Comparison of ENCODE assay signal across 27 cellular contexts in the genomic region with DNA sequence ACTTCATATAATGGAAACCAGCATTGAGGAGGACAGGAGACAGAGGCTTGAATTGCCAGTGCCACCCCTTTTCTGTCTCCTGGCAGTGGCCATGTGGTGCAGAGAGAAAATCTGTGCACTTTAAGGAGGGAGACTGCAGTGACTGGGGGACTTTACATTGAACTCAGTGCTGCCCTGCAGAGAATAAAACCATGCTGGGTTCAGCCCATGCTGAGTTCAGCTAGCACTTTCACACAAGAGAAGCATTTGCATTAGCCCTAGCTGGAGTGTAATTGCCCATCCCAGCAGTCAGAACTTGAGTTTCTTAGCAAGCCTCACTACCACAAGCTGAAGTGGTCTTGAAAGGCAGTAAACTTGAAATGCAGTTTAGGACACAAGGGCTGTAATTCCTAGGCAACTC.
"Had no signal": no experiment of that assay in that cellular context is flagged by ENCODE, and none has a peak within 500 bp of the region (broad histone marks: within the 10 kb centered on the region; RNA-seq: fewer than 3 reads in every experiment).

No MANE protein-coding gene starts in this region.

- ATAC-seq: esophagus mucosa; left lung; mucosa of descending colon; pancreas; stimulated activated effector memory CD8-positive, alpha-beta T cell treated with anti-CD3 and anti-CD28 coated beads, Interleukin-12 subunit alpha, Interleukin-12 subunit beta, amount 100 ng/mL, for 72 hours had no signal

- H3K9me3 ChIP-seq: left lung, mucosa of descending colon, pancreas, prostate gland, sigmoid colon, uterus had no signal

- H3K36me3 Mint-ChIP-seq: activated naive CD8-positive, alpha-beta T cell treated with anti-CD3 and anti-CD28 coated beads for 36 hours; stimulated activated effector memory CD8-positive, alpha-beta T cell treated with anti-CD3 and anti-CD28 coated beads, Interleukin-12 subunit alpha, Interleukin-12 subunit beta, amount 100 ng/mL, for 72 hours; type B pancreatic cell had no signal

- H3K4me3 Mint-ChIP-seq: activated CD4-positive, alpha-beta memory T cell treated with anti-CD3 and anti-CD28 coated beads, Interleukin-2, amount 10 ng/mL, durations not matched to agents 7 days and 5 days; activated CD4-positive, alpha-beta T cell treated with anti-CD3 and anti-CD28 coated beads, Interleukin-2, amount 10 ng/mL, durations not matched to agents 7 days and 5 days; activated naive CD8-positive, alpha-beta T cell treated with anti-CD3 and anti-CD28 coated beads for 36 hours; nephron; stimulated activated effector memory CD8-positive, alpha-beta T cell treated with anti-CD3 and anti-CD28 coated beads, Interleukin-12 subunit alpha, Interleukin-12 subunit beta, amount 100 ng/mL, for 72 hours; stimulated activated naive CD8-positive, alpha-beta T cell treated with anti-CD3 and anti-CD28 coated beads, Interleukin-15, Interleukin-2, amounts not matched to agents 100 ng/mL and 50 ng/mL, for 24 hours; type B pancreatic cell had no signal

- H3K36me3 ChIP-seq: brain microvascular endothelial cell, left lung, pancreas, prostate gland, sigmoid colon, uterus had no signal

- H3K4me1 ChIP-seq: left lung, pancreas, prostate gland, sigmoid colon, uterus had no signal

- H3K4me3 ChIP-seq: coronary artery, dorsolateral prefrontal cortex, left lung, lung, mucosa of descending colon, pancreas, prostate gland, sigmoid colon, uterus had no signal

- DNase-seq: activated CD4-positive, alpha-beta memory T cell treated with anti-CD3 and anti-CD28 coated beads, Interleukin-2, amount 10 ng/mL, durations not matched to agents 7 days and 5 days; activated CD4-positive, alpha-beta T cell treated with anti-CD3 and anti-CD28 coated beads for 1 hour; activated CD4-positive, alpha-beta T cell treated with anti-CD3 and anti-CD28 coated beads, Interleukin-2, amount 10 ng/mL, durations not matched to agents 7 days and 5 days; activated effector memory CD4-positive, alpha-beta T cell treated with Interleukin-2 at 50 U/mL for 16 hours; activated naive CD4-positive, alpha-beta T cell treated with Interleukin-2 at 50 U/mL for 16 hours; activated naive CD8-positive, alpha-beta T cell treated with anti-CD3 and anti-CD28 coated beads for 36 hours; brain microvascular endothelial cell; dorsolateral prefrontal cortex; foreskin fibroblast; head of caudate nucleus; hippocampal formation; left lung; mucosa of descending colon; nucleus accumbens; pancreas; sigmoid colon; stimulated activated CD4-positive, alpha-beta T cell treated with anti-CD3 and anti-CD28 coated beads, Interleukin-4, amount 100 ng/mL, for 24 hours; T-helper 2 cell; uterus had no signal

- H3K27ac Mint-ChIP-seq: activated CD4-positive, alpha-beta memory T cell treated with anti-CD3 and anti-CD28 coated beads, Interleukin-2, amount 10 ng/mL, durations not matched to agents 7 days and 5 days; activated CD4-positive, alpha-beta T cell treated with anti-CD3 and anti-CD28 coated beads, Interleukin-2, amount 10 ng/mL, durations not matched to agents 7 days and 5 days; activated naive CD8-positive, alpha-beta T cell treated with anti-CD3 and anti-CD28 coated beads for 36 hours; nephron; stimulated activated effector memory CD8-positive, alpha-beta T cell treated with anti-CD3 and anti-CD28 coated beads, Interleukin-12 subunit alpha, Interleukin-12 subunit beta, amount 100 ng/mL, for 72 hours; stimulated activated naive CD8-positive, alpha-beta T cell treated with anti-CD3 and anti-CD28 coated beads, Interleukin-15, Interleukin-2, amounts not matched to agents 100 ng/mL and 50 ng/mL, for 24 hours; type B pancreatic cell had no signal

- H3K9me3 Mint-ChIP-seq: activated CD4-positive, alpha-beta memory T cell treated with anti-CD3 and anti-CD28 coated beads, Interleukin-2, amount 10 ng/mL, durations not matched to agents 7 days and 5 days; activated CD4-positive, alpha-beta T cell treated with anti-CD3 and anti-CD28 coated beads, Interleukin-2, amount 10 ng/mL, durations not matched to agents 7 days and 5 days; activated naive CD8-positive, alpha-beta T cell treated with anti-CD3 and anti-CD28 coated beads for 36 hours; nephron; stimulated activated naive CD8-positive, alpha-beta T cell treated with anti-CD3 and anti-CD28 coated beads, Interleukin-15, Interleukin-2, amounts not matched to agents 100 ng/mL and 50 ng/mL, for 24 hours; type B pancreatic cell had no signal

- H3K4me1 Mint-ChIP-seq: activated CD4-positive, alpha-beta memory T cell treated with anti-CD3 and anti-CD28 coated beads, Interleukin-2, amount 10 ng/mL, durations not matched to agents 7 days and 5 days; activated CD4-positive, alpha-beta T cell treated with anti-CD3 and anti-CD28 coated beads, Interleukin-2, amount 10 ng/mL, durations not matched to agents 7 days and 5 days; activated naive CD8-positive, alpha-beta T cell treated with anti-CD3 and anti-CD28 coated beads for 36 hours; nephron; stimulated activated effector memory CD8-positive, alpha-beta T cell treated with anti-CD3 and anti-CD28 coated beads, Interleukin-12 subunit alpha, Interleukin-12 subunit beta, amount 100 ng/mL, for 72 hours had no signal

- H3K27me3 Mint-ChIP-seq: activated CD4-positive, alpha-beta memory T cell treated with anti-CD3 and anti-CD28 coated beads, Interleukin-2, amount 10 ng/mL, durations not matched to agents 7 days and 5 days; activated CD4-positive, alpha-beta T cell treated with anti-CD3 and anti-CD28 coated beads, Interleukin-2, amount 10 ng/mL, durations not matched to agents 7 days and 5 days; activated naive CD8-positive, alpha-beta T cell treated with anti-CD3 and anti-CD28 coated beads for 36 hours; stimulated activated naive CD8-positive, alpha-beta T cell treated with anti-CD3 and anti-CD28 coated beads, Interleukin-15, Interleukin-2, amounts not matched to agents 100 ng/mL and 50 ng/mL, for 24 hours; type B pancreatic cell had no signal

- H3K27me3 ChIP-seq: brain microvascular endothelial cell, left lung, pancreas, sigmoid colon, uterus had no signal

- H3K27ac ChIP-seq: brain microvascular endothelial cell, coronary artery, dorsolateral prefrontal cortex, left lung, pancreas, prostate gland, sigmoid colon, uterus had no signal
